Comparison of ENCODE assay signal across 8 cellular contexts in the genomic region with DNA sequence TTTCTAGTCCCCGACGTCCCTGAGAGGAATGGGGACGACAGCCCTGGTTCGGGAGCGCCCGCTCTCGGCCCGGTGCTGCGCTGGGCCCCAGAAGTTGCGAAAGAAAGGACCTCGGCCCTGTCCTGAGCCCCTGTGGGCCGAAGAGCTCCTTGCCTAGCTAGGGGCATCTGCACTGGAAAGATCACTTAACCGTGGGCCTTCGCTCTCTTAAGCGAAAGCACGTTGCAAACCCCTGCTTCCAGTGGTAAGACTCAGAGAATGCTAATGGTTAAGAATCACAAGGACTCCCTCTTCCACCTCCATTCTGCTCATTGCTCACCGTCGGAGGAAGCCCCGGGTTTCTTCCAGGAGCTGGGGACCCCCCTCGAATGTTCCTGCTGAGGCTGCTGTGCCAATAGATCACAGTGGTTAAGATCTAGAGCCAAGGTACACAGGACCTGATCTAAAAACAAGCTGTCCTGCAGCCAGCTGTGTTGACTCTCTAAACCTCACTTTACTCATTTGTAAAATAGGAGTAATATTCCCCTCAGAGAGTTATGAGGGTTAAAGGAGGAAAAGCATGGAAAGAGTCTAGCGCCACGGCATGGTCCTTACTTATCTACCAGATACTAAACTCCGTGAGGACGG. TPM values are rescaled to one million over a fixed set of nuclear protein-coding genes. Genes with fewer than 3 reads are reported as not detected.
DNase-seq lines count a peak whose midpoint lies in the region; ATAC-seq and TF ChIP-seq lines count a peak whose summit lies in the region.

No MANE protein-coding gene starts in this region.

- H3K9ac ChIP-seq in ES-I3 (ENCODE audit: low read depth, low read length): peak overlapping the region; percentile 74

- no peaks in the 10 kb centered on the region for H3K27me3 Mint-ChIP-seq in type B pancreatic cell

- no peaks in the 10 kb centered on the region for H3K9me3 Mint-ChIP-seq in type B pancreatic cell

- H3K27ac Mint-ChIP-seq in type B pancreatic cell: peak overlapping the region; percentile 87

- peaks cover 15% of the 10 kb centered on the region for H3K4me1 Mint-ChIP-seq in type B pancreatic cell (ENCODE audit: unreplicated experiment)

- WGBS in right lobe of liver (ENCODE audit: insufficient coverage, low coverage, low lambda C conversion rate, missing lambda C conversion rate): 7% methylated on average over 12 of the region's 24 CpGs

- peaks cover 23% of the 10 kb centered on the region for H3K36me3 Mint-ChIP-seq in type B pancreatic cell

- peaks cover 5% of the 10 kb centered on the region; the same call in 1 of the 2 replicates for H3K36me3 ChIP-seq in ES-I3 (ENCODE audit: insufficient read depth, low read length)
- peaks cover under 1 to 14% of the 10 kb centered on the region in 2 donors for H3K36me3 ChIP-seq in ascending aorta
- H3K36me3 ChIP-seq in right lobe of liver: peaks cover 0 to 4% (median 0%) of the 10 kb centered on the region in 4 donors

- H3K9me3 ChIP-seq in ES-I3 (ENCODE audit: control insufficient read depth, insufficient read depth, low read length) (no peaks in the 10 kb centered on the region), ascending aorta (no peaks in the 10 kb centered on the region), right lobe of liver (no peaks in the 10 kb centered on the region)

- H3K27ac ChIP-seq in ascending aorta (peak overlapping the region; percentile 85 to 94), right lobe of liver (peak overlapping the region; percentile 75 to 92 (median 87))

- no peaks in the 10 kb centered on the region for H3K4me1 ChIP-seq in ES-I3 (ENCODE audit: insufficient read depth, low read length)
- H3K4me1 ChIP-seq in ascending aorta: peaks cover 6 to 11% of the 10 kb centered on the region in 2 donors
- peaks cover 0 to 12% (median 2%) of the 10 kb centered on the region in 4 donors for H3K4me1 ChIP-seq in right lobe of liver

- no peaks in the 10 kb centered on the region for H3K27me3 ChIP-seq in ascending aorta
- H3K27me3 ChIP-seq in right lobe of liver: no peaks in the 10 kb centered on the region

- peak; percentile 19 for ATAC-seq in HG03135 (IDR thresholded peaks at IDR 0.05; ENCODE audit: unreplicated experiment)
- ATAC-seq in right lobe of liver: peak in 2 of 4 donors; percentile 29 to 40
- no peak for ATAC-seq in GM21423 (IDR thresholded peaks at IDR 0.05; ENCODE audit: unreplicated experiment)

- TF ChIP-seq POLR2A in right lobe of liver (IDR thresholded peaks at IDR 0.05): no peak

- no peak for TF ChIP-seq CTCF in ascending aorta (IDR thresholded peaks at IDR 0.05)
- TF ChIP-seq CTCF in right lobe of liver (IDR thresholded peaks at IDR 0.05): no peak
- TF ChIP-seq CTCF in type B pancreatic cell (conservative IDR thresholded peaks at IDR 0.05): no peak

- H3K4me3 ChIP-seq in ascending aorta: peak overlapping the region; percentile 88 to 94
- H3K4me3 ChIP-seq in right lobe of liver: peak overlapping the region; percentile 86 to 96 (median 90)

- intact Hi-C loops in ascending aorta (cut with DNase I) (loop anchor here (1.0 to 2.0 kb wide), 2 partner anchors 12 to 67 kb away; no protein-coding TSS in a partner anchor), right lobe of liver (cut with DNase I) (no loop called here)

- DNase-seq in ascending aorta (ENCODE audit: low spot score in 2 of 2): no peak
- DNase-seq in right lobe of liver: no peak
- DNase-seq in type B pancreatic cell (ENCODE audit: extremely low spot score, unreplicated experiment): no peak
- no peak for DNase-seq in HPDE6-E6E7 (ENCODE audit: extremely low spot score)
- no peak for DNase-seq in UCSD-AML1 (lab: John Stamatoyannopoulos, UW; ENCODE audit: unreplicated experiment)

- H3K4me3 Mint-ChIP-seq in type B pancreatic cell: peak overlapping the region; percentile 89

RNA-seq across cellular contexts. Expression of a gene that starts 0.7 kb away (rescaled TPM):
- total RNA-seq in ascending aorta (79.1 TPM), right lobe of liver (10 to 100 TPM; 28.2 to 39.9 (median 31.7) TPM), type B pancreatic cell (ENCODE audit: low replicate concordance) (82.4 and 94.8 TPM in 2 replicates)

RNA-seq across cellular contexts. Expression of a gene that starts 12.3 kb away (rescaled TPM):
- total RNA-seq in ascending aorta (8.1 TPM), right lobe of liver (10 to 100 TPM in 3 of 6 experiments, 1 to 10 TPM in 3; 8.7 to 26.2 (median 13.5) TPM), type B pancreatic cell (ENCODE audit: low replicate concordance) (4.5 and 7.1 TPM in 2 replicates)
